Comparison of ENCODE assay signal across 8 cellular contexts in genomic region chr5:138339086-138339456, GRCh38. TPM values are rescaled to one million over a fixed set of nuclear protein-coding genes. Genes with fewer than 3 reads are reported as not detected.
DNase-seq lines count a peak whose midpoint lies in the region; ATAC-seq and TF ChIP-seq lines count a peak whose summit lies in the region.

No MANE protein-coding gene starts in this region.

- H3K27ac ChIP-seq in C4-2B, result peak overlapping the region; percentile 95
- peak overlapping the region; percentile 93 to 98 for H3K27ac ChIP-seq in coronary artery

- TF ChIP-seq CTCF in C4-2B (conservative IDR thresholded peaks at IDR 0.05), result no peak
- TF ChIP-seq CTCF in coronary artery (IDR thresholded peaks at IDR 0.05), result no peak

- H3K27me3 ChIP-seq in MG63 (no peaks in the 10 kb centered on the region), mucosa of stomach (ENCODE audit: control insufficient read depth, insufficient read depth, low read length) (no peaks in the 10 kb centered on the region)

- peak overlapping the region; percentile 91 for H3K9ac ChIP-seq in mucosa of stomach (ENCODE audit: low read length)

- DNase-seq in MG63 (no peak), coronary artery (ENCODE audit: low spot score) (no peak), DMS53 (lab: John Stamatoyannopoulos, UW) (no peak)

- no peaks in the 10 kb centered on the region for H3K9me3 ChIP-seq in MG63
- no peaks in the 10 kb centered on the region for H3K9me3 ChIP-seq in mucosa of stomach (ENCODE audit: control insufficient read depth, low read length)

- peaks cover 10% of the 10 kb centered on the region for H3K4me1 ChIP-seq in mucosa of stomach (ENCODE audit: control insufficient read depth, insufficient read depth, low read length)

- peaks cover 49% of the 10 kb centered on the region for H3K36me3 ChIP-seq in MG63
- H3K36me3 ChIP-seq in mucosa of stomach (ENCODE audit: control insufficient read depth, insufficient read depth, low read length), result no peaks in the 10 kb centered on the region

- peak overlapping the region; percentile 99 for H3K4me3 ChIP-seq in MG63
- H3K4me3 ChIP-seq in coronary artery, result peak overlapping the region; percentile 86
- H3K4me3 ChIP-seq in mucosa of stomach (ENCODE audit: low read length), result peak overlapping the region; percentile 79

- ATAC-seq in GM21529 (IDR thresholded peaks at IDR 0.05; ENCODE audit: unreplicated experiment), result no peak
- no peak for ATAC-seq in HG03175 (IDR thresholded peaks at IDR 0.05; ENCODE audit: unreplicated experiment)
- no peak for ATAC-seq in HG02763 (IDR thresholded peaks at IDR 0.05; ENCODE audit: unreplicated experiment)

RNA-seq across cellular contexts. Expression of gene FAM53C, which starts 1.0 kb away (rescaled TPM):
- total RNA-seq in MG63 (2014; rRNA removed; shearing (Covaris generic); ENCODE audit: low replicate concordance), result 34.5 and 76.2 TPM in 2 replicates

RNA-seq across cellular contexts. Expression of gene CDC25C, which starts 7.5 kb away (rescaled TPM):
- total RNA-seq in MG63 (2014; rRNA removed; shearing (Covaris generic); ENCODE audit: low replicate concordance), result 20.2 and 23.9 TPM in 2 replicates

RNA-seq across cellular contexts. Expression of gene KDM3B, which starts 13.4 kb away (rescaled TPM):
- total RNA-seq in MG63 (2014; rRNA removed; shearing (Covaris generic); ENCODE audit: low replicate concordance), result 41.6 and 42.9 TPM in 2 replicates
